19 cellular contexts compared by ENCODE assay signal in the genomic region with DNA sequence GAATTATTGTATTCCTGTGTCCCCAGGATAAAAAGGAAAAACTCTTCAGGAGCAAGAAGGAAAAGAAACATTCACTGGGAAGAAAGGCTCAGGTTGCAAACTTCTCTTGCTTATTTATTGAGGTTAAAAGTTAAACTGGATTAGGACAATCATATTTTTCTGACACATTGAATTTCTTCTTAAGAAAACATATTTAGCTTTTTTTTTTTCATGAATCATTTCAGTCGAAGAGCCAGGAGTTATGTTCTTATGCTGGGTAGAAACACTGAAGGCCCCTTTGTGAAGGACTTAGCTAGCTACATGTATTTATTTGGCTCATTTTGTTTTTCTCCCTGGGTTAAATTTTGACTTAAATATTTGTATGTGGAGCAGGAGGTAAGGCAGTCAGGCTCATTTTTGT.
DNase-seq lines count a peak whose midpoint lies in the region; FAIRE-seq and TF ChIP-seq lines count a peak whose summit lies in the region.
"Had no signal": no experiment of that assay in that cellular context is flagged by ENCODE, and none has a peak within 500 bp of the region (broad histone marks: within the 10 kb centered on the region; RNA-seq: fewer than 3 reads in every experiment).

No MANE protein-coding gene starts in this region.

- no peaks in the 10 kb centered on the region for H3K79me2 ChIP-seq in astrocyte (ENCODE audit: insufficient read depth, low read length)

- POLR2A ChIA-PET in Caco-2 (lab: Charles Lee) = no interaction called here

- H3K27ac ChIP-seq in astrocyte (ENCODE audit: low read depth, low read length) = no peak overlapping the region
- H3K27ac ChIP-seq: C4-2B had no signal

- H3K27ac Mint-ChIP-seq in astrocyte (ENCODE audit: unreplicated experiment) (no peak overlapping the region), Caco-2 (ENCODE audit: unreplicated experiment) (no peak overlapping the region)
- H3K27ac Mint-ChIP-seq: CD8-positive, alpha-beta memory T cell had no signal

- H3K4me3 ChIP-seq in astrocyte (ENCODE audit: insufficient read depth, low read depth, low read length) (no peak overlapping the region), Caco-2 (ENCODE audit: low read depth, low read length) (no peak overlapping the region)

- no peak for TF ChIP-seq CTCF in astrocyte (IDR thresholded peaks at IDR 0.05; ENCODE audit: insufficient read depth, low read depth, low read length)
- no peak for TF ChIP-seq CTCF in Caco-2 (IDR thresholded peaks at IDR 0.05; ENCODE audit: insufficient read depth in 1 of 2, low read depth in 1 of 2, low read length in 1 of 2, severe bottlenecking in 1 of 2, unreplicated experiment in 1 of 2)

- H4K20me1 ChIP-seq in astrocyte (ENCODE audit: insufficient read depth, low read length) = no peaks in the 10 kb centered on the region

- CTCF ChIA-PET in Caco-2 (lab: Charles Lee) = no interaction called here

- H3K9me3 ChIP-seq in astrocyte (ENCODE audit: insufficient read depth, low read depth, low read length) (no peaks in the 10 kb centered on the region), Caco-2 (peaks cover 6% of the 10 kb centered on the region; the same call in 1 of the 2 replicates)

- intact Hi-C loops in Caco-2 (cut with micrococcal nuclease; ENCODE audit: unreplicated experiment) = no loop called here

- H3K27me3 Mint-ChIP-seq in astrocyte (ENCODE audit: low read depth, unreplicated experiment) (no peaks in the 10 kb centered on the region), Caco-2 (ENCODE audit: insufficient read depth, unreplicated experiment) (no peaks in the 10 kb centered on the region)

- H3K36me3 ChIP-seq in astrocyte (ENCODE audit: insufficient read depth, low read length) (no peaks in the 10 kb centered on the region), Caco-2 (ENCODE audit: control insufficient read depth, insufficient read depth, low read length) (no peaks in the 10 kb centered on the region)

- H3K4me1 Mint-ChIP-seq in astrocyte (ENCODE audit: low read depth, unreplicated experiment) (peaks cover 2% of the 10 kb centered on the region), Caco-2 (ENCODE audit: low read depth, unreplicated experiment) (no peaks in the 10 kb centered on the region)
- H3K4me1 Mint-ChIP-seq: CD8-positive, alpha-beta memory T cell had no signal

- no peak overlapping the region for H2AFZ ChIP-seq in astrocyte (ENCODE audit: low read depth, low read length)

- H3K27me3 ChIP-seq in astrocyte (ENCODE audit: insufficient read depth, low read length) = no peaks in the 10 kb centered on the region
- no peaks in the 10 kb centered on the region for H3K27me3 ChIP-seq in Caco-2 (replicated peaks; ENCODE audit: control insufficient read depth, insufficient read depth, low read length)

- peak; percentile 1 for DNase-seq in HT1080 (ENCODE audit: low read depth)
- DNase-seq in astrocyte (ENCODE audit: low read depth) = peak; percentile 3
- peak; percentile 4 for DNase-seq in foreskin melanocyte
- peak; percentile 1 for DNase-seq in non-pigmented ciliary epithelial cell (ENCODE audit: low read depth)
- DNase-seq in SW480 (ENCODE audit: low spot score) = no peak
- no peak for DNase-seq in islet precursor cell
- no peak for DNase-seq in NOMO-1 treated with dmso at 0.1 percent for 144 hours (lab: John Stamatoyannopoulos, UW; ENCODE audit: unreplicated experiment)
- no peak for DNase-seq in Caco-2
- DNase-seq: CD8-positive, alpha-beta memory T cell; GF-D8; Karpas-422; NCI-H1694; NCI-H2081 treated with DMSO at 0.1 percent for 48 hours; NCI-H2171 treated with DMSO at 0.1 percent for 48 hours; NCI-H526; SHP77 had no signal

- no TSS peak for BruUV-seq in Caco-2 (replicated peaks; lab: Mats Ljungman, UMichigan)

- H3K4me2 ChIP-seq in astrocyte (ENCODE audit: low read length) = no peak overlapping the region

- H3K4me1 ChIP-seq in astrocyte (ENCODE audit: insufficient read depth, low read length) (no peaks in the 10 kb centered on the region), Caco-2 (no peaks in the 10 kb centered on the region)

- no peaks in the 10 kb centered on the region for H3K36me3 Mint-ChIP-seq in astrocyte (ENCODE audit: low read depth, unreplicated experiment)
- H3K36me3 Mint-ChIP-seq in Caco-2 (ENCODE audit: insufficient read depth, unreplicated experiment) = no peaks in the 10 kb centered on the region
- H3K36me3 Mint-ChIP-seq: CD8-positive, alpha-beta memory T cell had no signal

- H3K9ac ChIP-seq in astrocyte (ENCODE audit: low read length) = no peak overlapping the region

- H3K9me3 Mint-ChIP-seq in astrocyte (ENCODE audit: unreplicated experiment) (peaks cover 6% of the 10 kb centered on the region), Caco-2 (ENCODE audit: unreplicated experiment) (peaks cover 19% of the 10 kb centered on the region)
- H3K9me3 Mint-ChIP-seq: CD8-positive, alpha-beta memory T cell had no signal

- FAIRE-seq in astrocyte (lab: Jason Lieb, UNC) = no peak
- FAIRE-seq: GM19239, H1 had no signal

- no peak overlapping the region for H3K4me3 Mint-ChIP-seq in astrocyte (ENCODE audit: unreplicated experiment)
- H3K4me3 Mint-ChIP-seq in Caco-2 (ENCODE audit: unreplicated experiment) = no peak overlapping the region
- H3K4me3 Mint-ChIP-seq: CD8-positive, alpha-beta memory T cell had no signal

Comparison
In these comparisons a context has a peak if more than half of its experiments do, and no peak if none do; other contexts are left out.
1. DNase-seq: peak in HT1080 (single experiment), astrocyte (single experiment), foreskin melanocyte (single experiment) and non-pigmented ciliary epithelial cell (single experiment); none in SW480 (single experiment), islet precursor cell (single experiment), NOMO-1 treated with dmso at 0.1 percent for 144 hours (single experiment) and Caco-2 (0 of 2).